8 cellular contexts compared by ENCODE assay signal in genomic region chr3:134334231-134334900, GRCh38. TPM values are rescaled to one million over a fixed set of nuclear protein-coding genes. Genes with fewer than 3 reads are reported as not detected.
A peak's percentile ranks its signal among the peaks of the same experiment; 100 is the strongest.
DNase-seq lines count a peak whose midpoint lies in the region; ATAC-seq and TF ChIP-seq lines count a peak whose summit lies in the region.

No MANE protein-coding gene starts in this region.

- no peak overlapping the region; the same call in 1 of the 2 replicates for H3K27ac ChIP-seq in HUES6 (ENCODE audit: low read depth, low read length)
- peak overlapping the region; percentile 35 for H3K27ac ChIP-seq in colonic mucosa
- H3K27ac ChIP-seq in mesenchymal stem cell (ENCODE audit: low read length, poor library complexity, severe bottlenecking), result peak overlapping the region; percentile 93
- peak overlapping the region; percentile 51 to 66 for H3K27ac ChIP-seq in testis

- H2BK15ac ChIP-seq in mesenchymal stem cell (ENCODE audit: low read depth, poor library complexity, severe bottlenecking), result peak overlapping the region; percentile 94

- TF ChIP-seq POLR2A in testis (IDR thresholded peaks at IDR 0.05), result no peak

- TF ChIP-seq CTCF in colonic mucosa (IDR thresholded peaks at IDR 0.05) (no peak), testis (IDR thresholded peaks at IDR 0.05) (no peak)

- 94% methylated on average over 3 of the region's 3 CpGs for WGBS in mesenchymal stem cell
- WGBS in testis, 2 donors, result 17 to 91% methylated on average over 1 to 3 of the region's 3 CpGs

- peak overlapping the region; percentile 6 to 55 for H3K4ac ChIP-seq in mesenchymal stem cell (ENCODE audit: low read depth in 1 of 2, low read length in 2 of 2)

- peak overlapping the region; percentile 84 for H4K8ac ChIP-seq in mesenchymal stem cell (ENCODE audit: low read length)

- no peaks in the 10 kb centered on the region for H3K27me3 ChIP-seq in HUES6 (ENCODE audit: control insufficient read depth, insufficient read depth, low read length)
- H3K27me3 ChIP-seq in colonic mucosa, result no peaks in the 10 kb centered on the region
- H3K27me3 ChIP-seq in mesenchymal stem cell (ENCODE audit: control insufficient read depth in 1 of 2, insufficient read depth in 1 of 2, low read length in 2 of 2), result no peaks in the 10 kb centered on the region
- no peaks in the 10 kb centered on the region for H3K27me3 ChIP-seq in testis

- no peak for DNase-seq in colonic mucosa
- DNase-seq in mesenchymal stem cell, result peak; percentile 25
- no peak for DNase-seq in testis
- no peak for DNase-seq in NCI-H1092 (lab: John Stamatoyannopoulos, UW)
- no peak for DNase-seq in NCI-H2081 treated with DMSO at 0.1 percent for 48 hours (lab: John Stamatoyannopoulos, UW)

- ATAC-seq in HG03280 (IDR thresholded peaks at IDR 0.05; ENCODE audit: unreplicated experiment), result no peak
- ATAC-seq in GM19463 (IDR thresholded peaks at IDR 0.05; ENCODE audit: unreplicated experiment), result no peak

- no peak overlapping the region for H3K4me2 ChIP-seq in mesenchymal stem cell (ENCODE audit: low read length, poor library complexity, severe bottlenecking)

- peak overlapping the region; percentile 46 to 78 for H3K18ac ChIP-seq in mesenchymal stem cell (ENCODE audit: low read depth in 1 of 2, low read length in 2 of 2)

- peak overlapping the region in 1 of 2 experiments; percentile 35 for H3K14ac ChIP-seq in mesenchymal stem cell (ENCODE audit: low read length in 2 of 2)

- peak overlapping the region; percentile 54 for H2BK120ac ChIP-seq in mesenchymal stem cell (ENCODE audit: low read depth, low read length)

- intact Hi-C loops in colonic mucosa (cut with DNase I) (no loop called here), testis (cut with DNase I; ENCODE audit: low total_unique reads) (no loop called here)

- H3K36me3 ChIP-seq in HUES6 (ENCODE audit: control insufficient read depth, insufficient read depth, low read length) (no peaks in the 10 kb centered on the region), colonic mucosa (no peaks in the 10 kb centered on the region), mesenchymal stem cell (ENCODE audit: control insufficient read depth in 1 of 2, insufficient read depth in 2 of 2, low read depth in 1 of 2, low read length in 2 of 2) (no peaks in the 10 kb centered on the region), testis (ENCODE audit: low read depth, missing control alignments) (no peaks in the 10 kb centered on the region)

- peak overlapping the region; percentile 91 to 95 for H2BK12ac ChIP-seq in mesenchymal stem cell (ENCODE audit: low read length in 2 of 2)

- H4K91ac ChIP-seq in mesenchymal stem cell (ENCODE audit: low read length), result peak overlapping the region; percentile 80

- H3K9ac ChIP-seq in HUES6 (ENCODE audit: low read length), result peak overlapping the region; percentile 39
- peak overlapping the region in 1 of 2 donors; percentile 26 for H3K9ac ChIP-seq in colonic mucosa (ENCODE audit: low read depth in 2 of 2, low read length in 2 of 2)
- H3K9ac ChIP-seq in mesenchymal stem cell (ENCODE audit: low read length), result peak overlapping the region; percentile 52

- no peak overlapping the region for H3K23ac ChIP-seq in mesenchymal stem cell (ENCODE audit: low read length in 2 of 2)

- H3K9me3 ChIP-seq in HUES6 (ENCODE audit: control insufficient read depth, insufficient read depth, low read depth, low read length) (no peaks in the 10 kb centered on the region), colonic mucosa (no peaks in the 10 kb centered on the region), mesenchymal stem cell (ENCODE audit: control insufficient read depth, low read length) (no peaks in the 10 kb centered on the region), testis (no peaks in the 10 kb centered on the region)

- H3K4me1 ChIP-seq in HUES6 (ENCODE audit: control insufficient read depth, insufficient read depth, low read length), result peaks cover 60% of the 10 kb centered on the region
- no peaks in the 10 kb centered on the region for H3K4me1 ChIP-seq in colonic mucosa
- peaks cover 52% of the 10 kb centered on the region for H3K4me1 ChIP-seq in mesenchymal stem cell (ENCODE audit: control insufficient read depth, insufficient read depth, low read depth, low read length)
- H3K4me1 ChIP-seq in testis, result peaks cover 32% of the 10 kb centered on the region

- peak overlapping the region; percentile 87 for H2BK5ac ChIP-seq in mesenchymal stem cell (ENCODE audit: low read depth, low read length, poor library complexity, severe bottlenecking)

- no peaks in the 10 kb centered on the region for H3K79me1 ChIP-seq in mesenchymal stem cell (replicated peaks; ENCODE audit: low read length, poor library complexity, severe bottlenecking)

- peak overlapping the region; percentile 99 for H2AK5ac ChIP-seq in mesenchymal stem cell (ENCODE audit: low read length, severe bottlenecking)

- H2AFZ ChIP-seq in mesenchymal stem cell (ENCODE audit: low read depth, low read length), result no peak overlapping the region

- no peak overlapping the region for H3K4me3 ChIP-seq in HUES6 (ENCODE audit: low read depth, low read length)
- no peak overlapping the region for H3K4me3 ChIP-seq in colonic mucosa
- H3K4me3 ChIP-seq in mesenchymal stem cell (ENCODE audit: insufficient read depth in 1 of 2, low read depth in 1 of 2, low read length in 2 of 2), result no peak overlapping the region
- H3K4me3 ChIP-seq in testis, result no peak overlapping the region

RNA-seq across cellular contexts. Expression of gene AMOTL2, which starts 39.9 kb away (rescaled TPM):
- total RNA-seq in colonic mucosa (10 to 100 TPM; 17.8 to 19.9 TPM), testis (10 to 100 TPM; 35.8 to 61.0 TPM)
- 16.1 TPM for polyA plus RNA-seq in mesenchymal stem cell (2013, experiment 1 of 2)
- polyA plus RNA-seq in mesenchymal stem cell (2013, experiment 2 of 2), result 15.4 TPM
- 19.6 TPM for polyA plus RNA-seq in testis (ENCODE audit: insufficient read depth, low read depth, low replicate concordance)
